ENCODE assay signal across 8 cellular contexts in the genomic region with DNA sequence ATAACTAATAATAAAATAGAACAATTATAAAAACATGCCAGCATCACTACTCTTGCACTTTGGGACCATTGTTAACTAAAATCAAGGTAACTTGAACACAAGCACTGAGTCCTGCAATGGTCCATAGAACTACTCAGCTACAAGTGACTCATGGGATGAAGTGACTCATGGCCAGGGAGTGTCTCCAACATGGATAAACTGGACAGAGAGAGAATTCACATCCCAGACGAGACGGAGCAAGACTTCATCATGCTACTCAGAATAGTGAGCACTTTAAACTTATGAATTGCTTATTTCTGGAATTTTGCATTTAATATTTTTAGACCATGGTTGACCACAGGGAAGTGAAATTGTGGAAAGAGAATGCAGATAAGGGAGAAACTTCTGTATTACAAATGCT.
DNase-seq lines count a peak whose midpoint lies in the region; ATAC-seq, FAIRE-seq and TF ChIP-seq lines count a peak whose summit lies in the region.
"Not testable (repeated sequence)": the region's sequence is repeated elsewhere in the genome, so short reads cannot be mapped to it uniquely, and the experiment has no call there.

No MANE protein-coding gene starts in this region.

- H3K79me2 ChIP-seq in K562 (ENCODE audit: control insufficient read depth, insufficient read depth, low read length); smooth muscle cell (ENCODE audit: low read depth): not testable (repeated sequence)

- not testable (repeated sequence) for H3K4me2 ChIP-seq in K562 (ENCODE audit: insufficient read depth, low read length)
- peak overlapping the region; percentile 40 for H3K4me2 ChIP-seq in smooth muscle cell

- not testable (repeated sequence) for H3K27ac ChIP-seq in RWPE2 (ENCODE audit: poor library complexity, severe bottlenecking); K562 (ENCODE audit: extremely low read depth, low read depth, low read length)
- peak overlapping the region; percentile 63 for H3K27ac ChIP-seq in smooth muscle cell (ENCODE audit: low read depth)

- not testable (repeated sequence) for TF ChIP-seq CTCF in AG09309 (IDR thresholded peaks at IDR 0.05; ENCODE audit: control insufficient read depth, insufficient read depth, low read depth, low read length, missing control alignments); RWPE2 (IDR thresholded peaks at IDR 0.05; ENCODE audit: poor library complexity, severe bottlenecking); K562 (IDR thresholded peaks at IDR 0.05 in 2 of 3, conservative IDR thresholded peaks at IDR 0.05 in 1 of 3; ENCODE audit: insufficient read depth in 2 of 3, low read depth in 1 of 3, low read length in 3 of 3); fibroblast of pulmonary artery (IDR thresholded peaks at IDR 0.05; ENCODE audit: low read length, missing control alignments); smooth muscle cell (IDR thresholded peaks at IDR 0.05; ENCODE audit: borderline replicate concordance, insufficient read depth, poor library complexity, severe bottlenecking)

- not testable (repeated sequence) for H3K9ac ChIP-seq in K562 (ENCODE audit: insufficient read depth in 1 of 2, low read depth in 2 of 2, low read length in 2 of 2); smooth muscle cell (ENCODE audit: low read depth)

- intact Hi-C loops in K562 (cut with micrococcal nuclease); left colon (cut with DNase I, micrococcal nuclease): not testable (repeated sequence)

- CTCF ChIA-PET in K562 (lab: Yijun Ruan, JAX; ENCODE audit: low intra/inter-chr PET ratio) = not testable (repeated sequence)

- H3K9me3 ChIP-seq in RWPE2 (ENCODE audit: severe bottlenecking); K562 (replicated peaks; ENCODE audit: control insufficient read depth, insufficient read depth, low read depth, low read length); smooth muscle cell (replicated peaks; ENCODE audit: low read depth): not testable (repeated sequence)

- peak; percentile 78 for FAIRE-seq in G401.6 (lab: Jason Lieb, UNC)
- peak; percentile 42 for FAIRE-seq in K562 (lab: Jason Lieb, UNC)

- not testable (repeated sequence) for H3F3A ChIP-seq in smooth muscle cell (ENCODE audit: low read depth)

- not testable (repeated sequence) for H3K4me3 ChIP-seq in AG09309 (ENCODE audit: control insufficient read depth, low read depth, low read length); RWPE2 (ENCODE audit: severe bottlenecking); K562; fibroblast of pulmonary artery (replicated peaks; ENCODE audit: low read depth, low read length); smooth muscle cell

- H2AFZ ChIP-seq in K562 (ENCODE audit: low read depth, low read length); smooth muscle cell (ENCODE audit: low read depth): not testable (repeated sequence)

- in situ Hi-C loops in K562 (cut with MboI) = not testable (repeated sequence)

- TF ChIP-seq RAD21 in K562 (CRISPR knock-in tag; conservative IDR thresholded peaks at IDR 0.05 in 1 of 2, IDR thresholded peaks at IDR 0.05 in 1 of 2) = not testable (repeated sequence)

- 0% methylated on average over 2 of the region's 2 CpGs for WGBS in K562 (ENCODE audit: insufficient coverage, low coverage, missing lambda C conversion rate)
- WGBS in smooth muscle cell (ENCODE audit: low lambda C conversion rate) = 4% methylated on average over 2 of the region's 2 CpGs

- H3K27me3 ChIP-seq in RWPE2 (ENCODE audit: insufficient read depth, poor library complexity, severe bottlenecking); K562 (ENCODE audit: control insufficient read depth in 2 of 2, insufficient read depth in 2 of 2, low read length in 2 of 2); smooth muscle cell (ENCODE audit: low read depth): not testable (repeated sequence)

- H3K9me1 ChIP-seq in K562 (ENCODE audit: control insufficient read depth, insufficient read depth, low read length) = not testable (repeated sequence)

- not testable (repeated sequence) for H3K4me1 ChIP-seq in RWPE2 (ENCODE audit: insufficient read depth, poor library complexity, severe bottlenecking); K562 (replicated peaks in 1 of 2; ENCODE audit: control insufficient read depth in 2 of 2, insufficient read depth in 2 of 2, low read length in 2 of 2); smooth muscle cell (ENCODE audit: low read depth)

- not testable (repeated sequence) for H3K36me3 ChIP-seq in RWPE2 (ENCODE audit: low read depth); K562 (ENCODE audit: control insufficient read depth, insufficient read depth, low read length); smooth muscle cell (ENCODE audit: low read depth)

- TF ChIP-seq POLR2A in K562 (conservative IDR thresholded peaks at IDR 0.05) = not testable (repeated sequence)

- ATAC-seq in RWPE2 (ENCODE audit: low read depth) (peak; percentile 99), K562 (peak; percentile 44; the same call in 1 of the 3 replicates), left colon (peak; percentile 77)

- not testable (repeated sequence) for TF ChIP-seq EP300 in K562 (IDR thresholded peaks at IDR 0.05; ENCODE audit: low read length)

- BruUV-seq in K562 (replicated peaks; lab: Mats Ljungman, UMichigan) = not testable (repeated sequence)

- POLR2A ChIA-PET in K562 (lab: Yijun Ruan, JAX) = not testable (repeated sequence)

- DNase-seq in AG09309 (ENCODE audit: low read depth) = peak; percentile 13
- DNase-seq in HT1080 (ENCODE audit: low read depth) = peak; percentile 31
- not testable (repeated sequence) for DNase-seq in RWPE2 (ENCODE audit: low spot score); K562 (ENCODE audit: extremely low read depth in 1 of 4, low spot score in 3 of 4); left colon; smooth muscle cell (lab: John Stamatoyannopoulos, UW; ENCODE audit: unreplicated experiment)
- peak; percentile 5 for DNase-seq in fibroblast of pulmonary artery (ENCODE audit: low read depth)

- not testable (repeated sequence) for H4K20me1 ChIP-seq in K562 (replicated peaks; ENCODE audit: control insufficient read depth, insufficient read depth, low read length); smooth muscle cell (ENCODE audit: low read depth)

TF ChIP-seq in K562, 482 proteins besides CTCF, POLR2A, EP300 and RAD21:
- 0 out of 2 replicates have a peak, but pooled peaks have one; percentile 27 for TF ChIP-seq FOSL1 (tag; conservative IDR thresholded peaks at IDR 0.05)

Comparison
In these comparisons a context has a peak if more than half of its experiments do, and no peak if none do; other contexts are left out.
1. ATAC-seq: peak in every context shown above with its lines; median percentile 99 in RWPE2; 77 in left colon; 44 in K562.